In the genomic region with DNA sequence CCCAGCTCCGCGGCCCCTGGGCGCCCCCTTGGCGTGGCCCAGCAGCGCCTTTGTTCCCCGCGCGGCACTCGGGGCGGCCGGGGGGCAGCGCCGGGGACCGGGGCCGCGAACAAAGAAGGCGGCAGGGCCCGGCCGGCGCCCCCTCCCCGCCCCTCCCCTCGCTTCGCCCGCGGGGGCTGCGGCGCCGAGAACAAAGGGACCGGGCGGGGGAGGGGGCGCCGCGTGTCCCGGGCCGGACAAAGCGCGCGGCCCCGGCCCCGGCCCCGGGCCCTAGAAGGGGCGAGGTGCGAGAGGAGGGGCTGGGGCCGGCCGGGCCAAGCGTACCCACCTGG, we compare ENCODE assay signal across 8 cellular contexts. TPM values are rescaled to one million over a fixed set of nuclear protein-coding genes. Genes with fewer than 3 reads are reported as not detected.
DNase-seq lines count a peak whose midpoint lies in the region; ATAC-seq and TF ChIP-seq lines count a peak whose summit lies in the region.

No MANE protein-coding gene starts in this region.

- peak overlapping the region; percentile 97 for H3K14ac ChIP-seq in trophoblast cell (ENCODE audit: low read length)

- 0 out of 2 replicates have a peak, but pooled peaks cover 4% of the 10 kb centered on the region for H3K27me3 ChIP-seq in HUES48 (ENCODE audit: control insufficient read depth, insufficient read depth, low read length)
- H3K27me3 ChIP-seq in trophoblast cell (ENCODE audit: insufficient read depth, low read length) = no peaks in the 10 kb centered on the region

- H2BK12ac ChIP-seq in trophoblast cell (ENCODE audit: low read length) = no peak overlapping the region

- H3K9ac ChIP-seq in HUES48 (ENCODE audit: low read depth, low read length) (peak overlapping the region; percentile 78), trophoblast cell (ENCODE audit: low read length) (peak overlapping the region; percentile 96)

- peak; percentile 15 for ATAC-seq in GM18498 (IDR thresholded peaks at IDR 0.05; ENCODE audit: unreplicated experiment)
- no peak for ATAC-seq in HG03108 (IDR thresholded peaks at IDR 0.05; ENCODE audit: unreplicated experiment)
- ATAC-seq in HG03378 (IDR thresholded peaks at IDR 0.05; ENCODE audit: unreplicated experiment) = no peak

- H2AK5ac ChIP-seq in trophoblast cell (ENCODE audit: low read length) = peak overlapping the region; percentile 83

- no CpG with 5 or more reads among the region's 46 CpGs for WGBS in trophoblast cell (ENCODE audit: extremely low coverage, insufficient coverage, insufficient read length)

- H3K4me1 ChIP-seq in HUES48 (ENCODE audit: control insufficient read depth, insufficient read depth, low read length) (peaks cover 37% of the 10 kb centered on the region), trophoblast cell (ENCODE audit: control insufficient read depth in 1 of 2, insufficient read depth in 2 of 2, low read length in 2 of 2) (peaks cover 59 to 67% of the 10 kb centered on the region in 2 experiments)

- H2AFZ ChIP-seq in trophoblast cell (ENCODE audit: insufficient read depth, low read length, poor library complexity) = no peak overlapping the region

- H4K91ac ChIP-seq in trophoblast cell (ENCODE audit: low read depth, low read length) = peak overlapping the region; percentile 95

- peaks cover 33% of the 10 kb centered on the region for H3K79me1 ChIP-seq in trophoblast cell (ENCODE audit: low read length)

- H4K8ac ChIP-seq in trophoblast cell (ENCODE audit: low read depth, low read length) = peak overlapping the region; percentile 78

- peak overlapping the region; percentile 93 for H3K4ac ChIP-seq in trophoblast cell (ENCODE audit: low read depth, low read length)

- H2BK120ac ChIP-seq in trophoblast cell (ENCODE audit: insufficient read depth, low read length, poor library complexity) = peak overlapping the region; percentile 47

- peak overlapping the region; percentile 87 for H2BK5ac ChIP-seq in trophoblast cell (ENCODE audit: low read depth, low read length, poor library complexity)

- DNase-seq in epithelial cell of esophagus (ENCODE audit: low read depth) (no peak), trophoblast cell (no peak), G401 (ENCODE audit: low spot score) (no peak), retina (no peak)

- peaks cover 16% of the 10 kb centered on the region for H3K79me2 ChIP-seq in trophoblast cell (ENCODE audit: control insufficient read depth, insufficient read depth, low read length, poor library complexity)

- H3K4me3 ChIP-seq in HUES48 (ENCODE audit: low read depth, low read length) (peak overlapping the region; percentile 68), epithelial cell of esophagus (ENCODE audit: low read length) (peak overlapping the region; percentile 47), trophoblast cell (ENCODE audit: low read depth, low read length) (peak overlapping the region; percentile 96)

- H3K27ac ChIP-seq in HUES48 (ENCODE audit: low read depth, low read length) (peak overlapping the region; percentile 87), trophoblast cell (ENCODE audit: low read depth, low read length) (peak overlapping the region; percentile 73)

- H3K23ac ChIP-seq in trophoblast cell (ENCODE audit: low read length) = no peak overlapping the region

- peaks cover 42% of the 10 kb centered on the region for H3K36me3 ChIP-seq in HUES48 (ENCODE audit: control insufficient read depth, insufficient read depth, low read length)
- peaks cover 26 to 35% of the 10 kb centered on the region in 2 experiments for H3K36me3 ChIP-seq in trophoblast cell (ENCODE audit: control insufficient read depth in 1 of 2, insufficient read depth in 2 of 2, low read length in 2 of 2)

- peak overlapping the region; percentile 55 for H4K12ac ChIP-seq in trophoblast cell (ENCODE audit: low read depth, low read length)

- H3K9me3 ChIP-seq in HUES48 (ENCODE audit: control insufficient read depth, insufficient read depth, low read length) = no peaks in the 10 kb centered on the region
- H3K9me3 ChIP-seq in trophoblast cell (ENCODE audit: insufficient read depth, low read depth, low read length) = no peaks in the 10 kb centered on the region

- peak overlapping the region; percentile 91 for H3K18ac ChIP-seq in trophoblast cell (ENCODE audit: low read length)

- in situ Hi-C loops in G401 (cut with HindIII; ENCODE audit: low sequenced_read_pairs) = no loop called here

- H3K4me2 ChIP-seq in trophoblast cell (ENCODE audit: low read length) = peak overlapping the region; percentile 48

- TF ChIP-seq CTCF in epithelial cell of esophagus (IDR thresholded peaks at IDR 0.05; ENCODE audit: insufficient read depth, low read depth, low read length, missing control alignments) = no peak

RNA-seq across cellular contexts. Expression of a gene that starts 0.4 kb away (rescaled TPM):
- 437 and 455 TPM in 2 replicates for polyA plus RNA-seq in trophoblast cell (2013)
- 89.6 and 132 TPM in 2 replicates for total RNA-seq in G401 (2014; rRNA removed; shearing (Covaris generic))

RNA-seq across cellular contexts. Expression of a gene that starts 26.7 kb away (rescaled TPM):
- 5.0 and 5.5 TPM in 2 replicates for polyA plus RNA-seq in trophoblast cell (2013)
- 0.20 and 0.31 TPM in 2 replicates for total RNA-seq in G401 (2014; rRNA removed; shearing (Covaris generic))

RNA-seq across cellular contexts. Expression of a gene that starts 26.8 kb away (rescaled TPM):
- 0.61 and 0.67 TPM in 2 replicates for polyA plus RNA-seq in trophoblast cell (2013)
- 0.20 TPM in 1 of 2 replicates, not detected in the other for total RNA-seq in G401 (2014; rRNA removed; shearing (Covaris generic))

RNA-seq across cellular contexts. Expression of a gene that starts 43.7 kb away (rescaled TPM):
- polyA plus RNA-seq in trophoblast cell (2013) = 58.2 and 60.3 TPM in 2 replicates
- 191 and 286 TPM in 2 replicates for total RNA-seq in G401 (2014; rRNA removed; shearing (Covaris generic))

RNA-seq across cellular contexts. Expression of a gene that starts 58.7 kb away (rescaled TPM):
- polyA plus RNA-seq in trophoblast cell (2013) = 41.3 and 43.8 TPM in 2 replicates
- 40.7 and 47.3 TPM in 2 replicates for total RNA-seq in G401 (2014; rRNA removed; shearing (Covaris generic))
